9 cellular contexts compared by ENCODE assay signal in genomic region chr5:58759745-58760144, GRCh38.
A peak's percentile ranks its signal among the peaks of the same experiment; 100 is the strongest.
DNase-seq lines count a peak whose midpoint lies in the region; ATAC-seq, FAIRE-seq and TF ChIP-seq lines count a peak whose summit lies in the region.
"Had no signal": no experiment of that assay in that cellular context is flagged by ENCODE, and none has a peak within 500 bp of the region (broad histone marks: within the 10 kb centered on the region; RNA-seq: fewer than 3 reads in every experiment).

No MANE protein-coding gene starts in this region.

- no peak overlapping the region for H3K27ac ChIP-seq in CD4-positive, CD25-positive, alpha-beta regulatory T cell (ENCODE audit: insufficient read depth, low read length, poor library complexity, severe bottlenecking)
- H3K27ac ChIP-seq in foreskin keratinocyte, result no peak overlapping the region
- H3K27ac ChIP-seq: cardiac muscle cell had no signal

- H3K4me3 ChIP-seq in CD4-positive, CD25-positive, alpha-beta regulatory T cell (ENCODE audit: low read depth, low read length), result peak overlapping the region; percentile 84
- H3K4me3 ChIP-seq: cardiac muscle cell had no signal

- H3K4me1 Mint-ChIP-seq in CD4-positive, CD25-positive, alpha-beta regulatory T cell, result peaks cover 17 to 24% (median 21%) of the 10 kb centered on the region in 4 donors
- peaks cover 27% of the 10 kb centered on the region for H3K4me1 Mint-ChIP-seq in activated T-helper 2 cell treated with anti-CD3 and anti-CD28 coated beads, Interferon-gamma antibody, Interleukin-2, Interleukin-4, amounts not matched to agents 10 μg/mL and 5 μg/mL and 100 μg/mL, durations not matched to agents 14 hours and 24 hours and 36 hours (ENCODE audit: low read depth)

- peaks cover 0 to 3% (median 0%) of the 10 kb centered on the region in 7 donors for H3K9me3 Mint-ChIP-seq in CD4-positive, CD25-positive, alpha-beta regulatory T cell
- no peaks in the 10 kb centered on the region for H3K9me3 Mint-ChIP-seq in activated T-helper 2 cell treated with anti-CD3 and anti-CD28 coated beads, Interferon-gamma antibody, Interleukin-2, Interleukin-4, amounts not matched to agents 10 μg/mL and 5 μg/mL and 100 μg/mL, durations not matched to agents 14 hours and 24 hours and 36 hours

- no peak for FAIRE-seq in H54 (lab: Jason Lieb, UNC)

- no peak for TF ChIP-seq POLR2A in H54 (IDR thresholded peaks at IDR 0.05; ENCODE audit: low read depth, low read length)

- no peaks in the 10 kb centered on the region for H3K4me1 ChIP-seq in CD4-positive, CD25-positive, alpha-beta regulatory T cell (ENCODE audit: control insufficient read depth, insufficient read depth, low read length, poor library complexity, severe bottlenecking)
- H3K4me1 ChIP-seq in foreskin keratinocyte, result no peaks in the 10 kb centered on the region

- H3K9me3 ChIP-seq in CD4-positive, CD25-positive, alpha-beta regulatory T cell (ENCODE audit: control insufficient read depth in 2 of 2, low read length in 2 of 2), result no peaks in the 10 kb centered on the region

- peak in 1 of 2 donors; percentile 25 for ATAC-seq in CD4-positive, CD25-positive, alpha-beta regulatory T cell (ENCODE audit: low read depth in 2 of 2)
- ATAC-seq in GM19455 (IDR thresholded peaks at IDR 0.05; ENCODE audit: unreplicated experiment) (peak; percentile 89), HG03460 (IDR thresholded peaks at IDR 0.05; ENCODE audit: unreplicated experiment) (peak; percentile 87), foreskin keratinocyte (no peak)

- intact Hi-C loops in activated T-helper 2 cell treated with anti-CD3 and anti-CD28 coated beads, Interferon-gamma antibody, Interleukin-2, Interleukin-4, amounts not matched to agents 10 μg/mL and 5 μg/mL and 100 μg/mL, durations not matched to agents 14 hours and 24 hours and 36 hours (cut with micrococcal nuclease), result loop anchor here (5.0 kb wide), 1 partner anchor 38 kb away; no protein-coding TSS in a partner anchor

- no peaks in the 10 kb centered on the region for H3K36me3 Mint-ChIP-seq in CD4-positive, CD25-positive, alpha-beta regulatory T cell
- H3K36me3 Mint-ChIP-seq in activated T-helper 2 cell treated with anti-CD3 and anti-CD28 coated beads, Interferon-gamma antibody, Interleukin-2, Interleukin-4, amounts not matched to agents 10 μg/mL and 5 μg/mL and 100 μg/mL, durations not matched to agents 14 hours and 24 hours and 36 hours (ENCODE audit: low read depth), result no peaks in the 10 kb centered on the region

- peak overlapping the region; percentile 65 to 79 (median 72) for H3K4me3 Mint-ChIP-seq in CD4-positive, CD25-positive, alpha-beta regulatory T cell
- peak overlapping the region; percentile 68 for H3K4me3 Mint-ChIP-seq in activated T-helper 2 cell treated with anti-CD3 and anti-CD28 coated beads, Interferon-gamma antibody, Interleukin-2, Interleukin-4, amounts not matched to agents 10 μg/mL and 5 μg/mL and 100 μg/mL, durations not matched to agents 14 hours and 24 hours and 36 hours (ENCODE audit: low read depth)

- peaks cover 2% of the 10 kb centered on the region for H3K27me3 Mint-ChIP-seq in CD4-positive, CD25-positive, alpha-beta regulatory T cell
- peaks cover 3% of the 10 kb centered on the region for H3K27me3 Mint-ChIP-seq in activated T-helper 2 cell treated with anti-CD3 and anti-CD28 coated beads, Interferon-gamma antibody, Interleukin-2, Interleukin-4, amounts not matched to agents 10 μg/mL and 5 μg/mL and 100 μg/mL, durations not matched to agents 14 hours and 24 hours and 36 hours (ENCODE audit: low read depth)

- H3K36me3 ChIP-seq in CD4-positive, CD25-positive, alpha-beta regulatory T cell (ENCODE audit: control insufficient read depth, insufficient read depth, low read length), result no peaks in the 10 kb centered on the region
- H3K36me3 ChIP-seq: cardiac muscle cell had no signal

- peak in 2 of 3 donors; percentile 9 to 61 for DNase-seq in CD4-positive, CD25-positive, alpha-beta regulatory T cell
- DNase-seq in activated T-helper 2 cell treated with anti-CD3 and anti-CD28 coated beads, Interferon-gamma antibody, Interleukin-2, Interleukin-4, amounts not matched to agents 10 μg/mL and 5 μg/mL and 100 μg/mL, durations not matched to agents 14 hours and 24 hours and 36 hours (ENCODE audit: low spot score), result no peak
- DNase-seq in midbrain (lab: John Stamatoyannopoulos, UW), result peak; percentile 12
- no peak for DNase-seq in foreskin keratinocyte
- no peak for DNase-seq in GOT3 (lab: John Stamatoyannopoulos, UW)
- DNase-seq in H54 (ENCODE audit: insufficient read length, low spot score), result no peak

- TF ChIP-seq CTCF in foreskin keratinocyte (conservative IDR thresholded peaks at IDR 0.05), result no peak

- peak overlapping the region; percentile 39 to 88 (median 55) for H3K27ac Mint-ChIP-seq in CD4-positive, CD25-positive, alpha-beta regulatory T cell
- H3K27ac Mint-ChIP-seq in activated T-helper 2 cell treated with anti-CD3 and anti-CD28 coated beads, Interferon-gamma antibody, Interleukin-2, Interleukin-4, amounts not matched to agents 10 μg/mL and 5 μg/mL and 100 μg/mL, durations not matched to agents 14 hours and 24 hours and 36 hours, result no peak overlapping the region

- no peaks in the 10 kb centered on the region for H3K27me3 ChIP-seq in CD4-positive, CD25-positive, alpha-beta regulatory T cell (ENCODE audit: control insufficient read depth, insufficient read depth, low read length)
- peaks cover 3% of the 10 kb centered on the region for H3K27me3 ChIP-seq in foreskin keratinocyte
- H3K27me3 ChIP-seq: cardiac muscle cell had no signal

Comparison
In these comparisons a context has a peak if more than half of its experiments do, and no peak if none do; other contexts are left out.
1. DNase-seq: peak in CD4-positive, CD25-positive, alpha-beta regulatory T cell (2 of 3) and midbrain (single experiment); none in activated T-helper 2 cell treated with anti-CD3 and anti-CD28 coated beads, Interferon-gamma antibody, Interleukin-2, Interleukin-4, amounts not matched to agents 10 μg/mL and 5 μg/mL and 100 μg/mL, durations not matched to agents 14 hours and 24 hours and 36 hours (single experiment), foreskin keratinocyte (0 of 2), GOT3 (single experiment) and H54 (single experiment).